1 cellular context compared by ENCODE assay signal in the genomic region with DNA sequence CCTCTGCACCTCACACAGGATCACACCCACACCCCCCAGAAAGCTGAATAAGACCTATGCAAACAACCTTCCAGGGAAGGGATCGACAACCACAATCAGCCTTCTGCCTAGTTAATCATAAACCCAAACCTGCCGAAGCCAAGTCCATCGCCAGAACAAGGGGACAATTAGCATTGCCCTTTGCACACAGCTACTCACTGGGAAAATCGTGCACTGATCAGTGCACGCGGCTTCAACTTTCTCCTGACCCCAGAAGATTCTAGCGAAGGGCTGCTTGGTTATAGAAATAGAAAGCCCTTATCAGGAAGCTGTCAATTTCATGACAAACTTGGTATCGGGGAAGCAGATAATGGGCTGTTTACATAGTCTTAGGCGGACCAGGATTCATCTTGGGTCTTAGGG.
TF ChIP-seq lines count a peak whose summit lies in the region.

No MANE protein-coding gene starts in this region.

TF ChIP-seq in HepG2, 621 proteins besides CTCF, POLR2A, EP300 and RAD21 (continued from another document and continues in another):
- TF ChIP-seq, protein P1, sequence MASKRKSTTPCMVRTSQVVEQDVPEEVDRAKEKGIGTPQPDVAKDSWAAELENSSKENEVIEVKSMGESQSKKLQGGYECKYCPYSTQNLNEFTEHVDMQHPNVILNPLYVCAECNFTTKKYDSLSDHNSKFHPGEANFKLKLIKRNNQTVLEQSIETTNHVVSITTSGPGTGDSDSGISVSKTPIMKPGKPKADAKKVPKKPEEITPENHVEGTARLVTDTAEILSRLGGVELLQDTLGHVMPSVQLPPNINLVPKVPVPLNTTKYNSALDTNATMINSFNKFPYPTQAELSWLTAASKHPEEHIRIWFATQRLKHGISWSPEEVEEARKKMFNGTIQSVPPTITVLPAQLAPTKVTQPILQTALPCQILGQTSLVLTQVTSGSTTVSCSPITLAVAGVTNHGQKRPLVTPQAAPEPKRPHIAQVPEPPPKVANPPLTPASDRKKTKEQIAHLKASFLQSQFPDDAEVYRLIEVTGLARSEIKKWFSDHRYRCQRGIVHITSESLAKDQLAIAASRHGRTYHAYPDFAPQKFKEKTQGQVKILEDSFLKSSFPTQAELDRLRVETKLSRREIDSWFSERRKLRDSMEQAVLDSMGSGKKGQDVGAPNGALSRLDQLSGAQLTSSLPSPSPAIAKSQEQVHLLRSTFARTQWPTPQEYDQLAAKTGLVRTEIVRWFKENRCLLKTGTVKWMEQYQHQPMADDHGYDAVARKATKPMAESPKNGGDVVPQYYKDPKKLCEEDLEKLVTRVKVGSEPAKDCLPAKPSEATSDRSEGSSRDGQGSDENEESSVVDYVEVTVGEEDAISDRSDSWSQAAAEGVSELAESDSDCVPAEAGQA (IDR thresholded peaks at IDR 0.05; ENCODE audit: low read depth), result no peak
- TF ChIP-seq, protein P1 (CRISPR knock-in tag; IDR thresholded peaks at IDR 0.05; ENCODE audit: borderline replicate concordance), result no peak
- TF ChIP-seq PHF20 (CRISPR knock-in tag; IDR thresholded peaks at IDR 0.05) (no peak), ZNF101 (CRISPR knock-in tag; IDR thresholded peaks at IDR 0.05; ENCODE audit: borderline replicate concordance, low read depth) (no peak), ZSCAN22 (CRISPR knock-in tag; IDR thresholded peaks at IDR 0.05) (no peak), RXRA (CRISPR knock-in tag; IDR thresholded peaks at IDR 0.05) (peak; percentile 75; the same call in 1 of the 2 replicates), MATR3 (CRISPR knock-in tag; IDR thresholded peaks at IDR 0.05) (no peak), ELF3 (CRISPR knock-in tag; IDR thresholded peaks at IDR 0.05) (no peak), ZFP1 (CRISPR knock-in tag; IDR thresholded peaks at IDR 0.05) (no peak), ZBTB8A (CRISPR knock-in tag; IDR thresholded peaks at IDR 0.05; ENCODE audit: borderline replicate concordance, low read depth) (no peak), ZNF644 (CRISPR knock-in tag; IDR thresholded peaks at IDR 0.05; ENCODE audit: low read depth) (peak; percentile 53), SALL1 (CRISPR knock-in tag; IDR thresholded peaks at IDR 0.05) (peak; percentile 91), SYNCRIP (IDR thresholded peaks at IDR 0.05; ENCODE audit: insufficient read depth, low read depth, low read length) (no peak), KDM2A (CRISPR knock-in tag; IDR thresholded peaks at IDR 0.05; ENCODE audit: borderline replicate concordance, low read depth) (peak; percentile 39; the same call in 1 of the 2 replicates)
- TF ChIP-seq, protein P2, sequence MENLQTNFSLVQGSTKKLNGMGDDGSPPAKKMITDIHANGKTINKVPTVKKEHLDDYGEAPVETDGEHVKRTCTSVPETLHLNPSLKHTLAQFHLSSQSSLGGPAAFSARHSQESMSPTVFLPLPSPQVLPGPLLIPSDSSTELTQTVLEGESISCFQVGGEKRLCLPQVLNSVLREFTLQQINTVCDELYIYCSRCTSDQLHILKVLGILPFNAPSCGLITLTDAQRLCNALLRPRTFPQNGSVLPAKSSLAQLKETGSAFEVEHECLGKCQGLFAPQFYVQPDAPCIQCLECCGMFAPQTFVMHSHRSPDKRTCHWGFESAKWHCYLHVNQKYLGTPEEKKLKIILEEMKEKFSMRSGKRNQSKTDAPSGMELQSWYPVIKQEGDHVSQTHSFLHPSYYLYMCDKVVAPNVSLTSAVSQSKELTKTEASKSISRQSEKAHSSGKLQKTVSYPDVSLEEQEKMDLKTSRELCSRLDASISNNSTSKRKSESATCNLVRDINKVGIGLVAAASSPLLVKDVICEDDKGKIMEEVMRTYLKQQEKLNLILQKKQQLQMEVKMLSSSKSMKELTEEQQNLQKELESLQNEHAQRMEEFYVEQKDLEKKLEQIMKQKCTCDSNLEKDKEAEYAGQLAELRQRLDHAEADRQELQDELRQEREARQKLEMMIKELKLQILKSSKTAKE (CRISPR knock-in tag; IDR thresholded peaks at IDR 0.05; ENCODE audit: borderline replicate concordance), result no peak
- TF ChIP-seq, protein P3, sequence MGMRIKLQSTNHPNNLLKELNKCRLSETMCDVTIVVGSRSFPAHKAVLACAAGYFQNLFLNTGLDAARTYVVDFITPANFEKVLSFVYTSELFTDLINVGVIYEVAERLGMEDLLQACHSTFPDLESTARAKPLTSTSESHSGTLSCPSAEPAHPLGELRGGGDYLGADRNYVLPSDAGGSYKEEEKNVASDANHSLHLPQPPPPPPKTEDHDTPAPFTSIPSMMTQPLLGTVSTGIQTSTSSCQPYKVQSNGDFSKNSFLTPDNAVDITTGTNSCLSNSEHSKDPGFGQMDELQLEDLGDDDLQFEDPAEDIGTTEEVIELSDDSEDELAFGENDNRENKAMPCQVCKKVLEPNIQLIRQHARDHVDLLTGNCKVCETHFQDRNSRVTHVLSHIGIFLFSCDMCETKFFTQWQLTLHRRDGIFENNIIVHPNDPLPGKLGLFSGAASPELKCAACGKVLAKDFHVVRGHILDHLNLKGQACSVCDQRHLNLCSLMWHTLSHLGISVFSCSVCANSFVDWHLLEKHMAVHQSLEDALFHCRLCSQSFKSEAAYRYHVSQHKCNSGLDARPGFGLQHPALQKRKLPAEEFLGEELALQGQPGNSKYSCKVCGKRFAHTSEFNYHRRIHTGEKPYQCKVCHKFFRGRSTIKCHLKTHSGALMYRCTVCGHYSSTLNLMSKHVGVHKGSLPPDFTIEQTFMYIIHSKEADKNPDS (CRISPR knock-in tag; IDR thresholded peaks at IDR 0.05), result no peak
- TF ChIP-seq, protein P4, sequence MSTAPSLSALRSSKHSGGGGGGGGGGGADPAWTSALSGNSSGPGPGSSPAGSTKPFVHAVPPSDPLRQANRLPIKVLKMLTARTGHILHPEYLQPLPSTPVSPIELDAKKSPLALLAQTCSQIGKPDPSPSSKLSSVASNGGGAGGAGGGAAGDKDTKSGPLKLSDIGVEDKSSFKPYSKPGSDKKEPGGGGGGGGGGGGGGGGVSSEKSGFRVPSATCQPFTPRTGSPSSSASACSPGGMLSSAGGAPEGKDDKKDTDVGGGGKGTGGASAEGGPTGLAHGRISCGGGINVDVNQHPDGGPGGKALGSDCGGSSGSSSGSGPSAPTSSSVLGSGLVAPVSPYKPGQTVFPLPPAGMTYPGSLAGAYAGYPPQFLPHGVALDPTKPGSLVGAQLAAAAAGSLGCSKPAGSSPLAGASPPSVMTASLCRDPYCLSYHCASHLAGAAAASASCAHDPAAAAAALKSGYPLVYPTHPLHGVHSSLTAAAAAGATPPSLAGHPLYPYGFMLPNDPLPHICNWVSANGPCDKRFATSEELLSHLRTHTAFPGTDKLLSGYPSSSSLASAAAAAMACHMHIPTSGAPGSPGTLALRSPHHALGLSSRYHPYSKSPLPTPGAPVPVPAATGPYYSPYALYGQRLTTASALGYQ (CRISPR knock-in tag; IDR thresholded peaks at IDR 0.05), result no peak
- TF ChIP-seq, protein P5, sequence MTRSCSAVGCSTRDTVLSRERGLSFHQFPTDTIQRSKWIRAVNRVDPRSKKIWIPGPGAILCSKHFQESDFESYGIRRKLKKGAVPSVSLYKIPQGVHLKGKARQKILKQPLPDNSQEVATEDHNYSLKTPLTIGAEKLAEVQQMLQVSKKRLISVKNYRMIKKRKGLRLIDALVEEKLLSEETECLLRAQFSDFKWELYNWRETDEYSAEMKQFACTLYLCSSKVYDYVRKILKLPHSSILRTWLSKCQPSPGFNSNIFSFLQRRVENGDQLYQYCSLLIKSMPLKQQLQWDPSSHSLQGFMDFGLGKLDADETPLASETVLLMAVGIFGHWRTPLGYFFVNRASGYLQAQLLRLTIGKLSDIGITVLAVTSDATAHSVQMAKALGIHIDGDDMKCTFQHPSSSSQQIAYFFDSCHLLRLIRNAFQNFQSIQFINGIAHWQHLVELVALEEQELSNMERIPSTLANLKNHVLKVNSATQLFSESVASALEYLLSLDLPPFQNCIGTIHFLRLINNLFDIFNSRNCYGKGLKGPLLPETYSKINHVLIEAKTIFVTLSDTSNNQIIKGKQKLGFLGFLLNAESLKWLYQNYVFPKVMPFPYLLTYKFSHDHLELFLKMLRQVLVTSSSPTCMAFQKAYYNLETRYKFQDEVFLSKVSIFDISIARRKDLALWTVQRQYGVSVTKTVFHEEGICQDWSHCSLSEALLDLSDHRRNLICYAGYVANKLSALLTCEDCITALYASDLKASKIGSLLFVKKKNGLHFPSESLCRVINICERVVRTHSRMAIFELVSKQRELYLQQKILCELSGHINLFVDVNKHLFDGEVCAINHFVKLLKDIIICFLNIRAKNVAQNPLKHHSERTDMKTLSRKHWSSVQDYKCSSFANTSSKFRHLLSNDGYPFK (CRISPR knock-in tag; IDR thresholded peaks at IDR 0.05; ENCODE audit: borderline replicate concordance), result no peak
- TF ChIP-seq, protein P6, sequence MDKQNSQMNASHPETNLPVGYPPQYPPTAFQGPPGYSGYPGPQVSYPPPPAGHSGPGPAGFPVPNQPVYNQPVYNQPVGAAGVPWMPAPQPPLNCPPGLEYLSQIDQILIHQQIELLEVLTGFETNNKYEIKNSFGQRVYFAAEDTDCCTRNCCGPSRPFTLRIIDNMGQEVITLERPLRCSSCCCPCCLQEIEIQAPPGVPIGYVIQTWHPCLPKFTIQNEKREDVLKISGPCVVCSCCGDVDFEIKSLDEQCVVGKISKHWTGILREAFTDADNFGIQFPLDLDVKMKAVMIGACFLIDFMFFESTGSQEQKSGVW (CRISPR knock-in tag; IDR thresholded peaks at IDR 0.05; ENCODE audit: borderline replicate concordance), result no peak
- TF ChIP-seq, protein P7, sequence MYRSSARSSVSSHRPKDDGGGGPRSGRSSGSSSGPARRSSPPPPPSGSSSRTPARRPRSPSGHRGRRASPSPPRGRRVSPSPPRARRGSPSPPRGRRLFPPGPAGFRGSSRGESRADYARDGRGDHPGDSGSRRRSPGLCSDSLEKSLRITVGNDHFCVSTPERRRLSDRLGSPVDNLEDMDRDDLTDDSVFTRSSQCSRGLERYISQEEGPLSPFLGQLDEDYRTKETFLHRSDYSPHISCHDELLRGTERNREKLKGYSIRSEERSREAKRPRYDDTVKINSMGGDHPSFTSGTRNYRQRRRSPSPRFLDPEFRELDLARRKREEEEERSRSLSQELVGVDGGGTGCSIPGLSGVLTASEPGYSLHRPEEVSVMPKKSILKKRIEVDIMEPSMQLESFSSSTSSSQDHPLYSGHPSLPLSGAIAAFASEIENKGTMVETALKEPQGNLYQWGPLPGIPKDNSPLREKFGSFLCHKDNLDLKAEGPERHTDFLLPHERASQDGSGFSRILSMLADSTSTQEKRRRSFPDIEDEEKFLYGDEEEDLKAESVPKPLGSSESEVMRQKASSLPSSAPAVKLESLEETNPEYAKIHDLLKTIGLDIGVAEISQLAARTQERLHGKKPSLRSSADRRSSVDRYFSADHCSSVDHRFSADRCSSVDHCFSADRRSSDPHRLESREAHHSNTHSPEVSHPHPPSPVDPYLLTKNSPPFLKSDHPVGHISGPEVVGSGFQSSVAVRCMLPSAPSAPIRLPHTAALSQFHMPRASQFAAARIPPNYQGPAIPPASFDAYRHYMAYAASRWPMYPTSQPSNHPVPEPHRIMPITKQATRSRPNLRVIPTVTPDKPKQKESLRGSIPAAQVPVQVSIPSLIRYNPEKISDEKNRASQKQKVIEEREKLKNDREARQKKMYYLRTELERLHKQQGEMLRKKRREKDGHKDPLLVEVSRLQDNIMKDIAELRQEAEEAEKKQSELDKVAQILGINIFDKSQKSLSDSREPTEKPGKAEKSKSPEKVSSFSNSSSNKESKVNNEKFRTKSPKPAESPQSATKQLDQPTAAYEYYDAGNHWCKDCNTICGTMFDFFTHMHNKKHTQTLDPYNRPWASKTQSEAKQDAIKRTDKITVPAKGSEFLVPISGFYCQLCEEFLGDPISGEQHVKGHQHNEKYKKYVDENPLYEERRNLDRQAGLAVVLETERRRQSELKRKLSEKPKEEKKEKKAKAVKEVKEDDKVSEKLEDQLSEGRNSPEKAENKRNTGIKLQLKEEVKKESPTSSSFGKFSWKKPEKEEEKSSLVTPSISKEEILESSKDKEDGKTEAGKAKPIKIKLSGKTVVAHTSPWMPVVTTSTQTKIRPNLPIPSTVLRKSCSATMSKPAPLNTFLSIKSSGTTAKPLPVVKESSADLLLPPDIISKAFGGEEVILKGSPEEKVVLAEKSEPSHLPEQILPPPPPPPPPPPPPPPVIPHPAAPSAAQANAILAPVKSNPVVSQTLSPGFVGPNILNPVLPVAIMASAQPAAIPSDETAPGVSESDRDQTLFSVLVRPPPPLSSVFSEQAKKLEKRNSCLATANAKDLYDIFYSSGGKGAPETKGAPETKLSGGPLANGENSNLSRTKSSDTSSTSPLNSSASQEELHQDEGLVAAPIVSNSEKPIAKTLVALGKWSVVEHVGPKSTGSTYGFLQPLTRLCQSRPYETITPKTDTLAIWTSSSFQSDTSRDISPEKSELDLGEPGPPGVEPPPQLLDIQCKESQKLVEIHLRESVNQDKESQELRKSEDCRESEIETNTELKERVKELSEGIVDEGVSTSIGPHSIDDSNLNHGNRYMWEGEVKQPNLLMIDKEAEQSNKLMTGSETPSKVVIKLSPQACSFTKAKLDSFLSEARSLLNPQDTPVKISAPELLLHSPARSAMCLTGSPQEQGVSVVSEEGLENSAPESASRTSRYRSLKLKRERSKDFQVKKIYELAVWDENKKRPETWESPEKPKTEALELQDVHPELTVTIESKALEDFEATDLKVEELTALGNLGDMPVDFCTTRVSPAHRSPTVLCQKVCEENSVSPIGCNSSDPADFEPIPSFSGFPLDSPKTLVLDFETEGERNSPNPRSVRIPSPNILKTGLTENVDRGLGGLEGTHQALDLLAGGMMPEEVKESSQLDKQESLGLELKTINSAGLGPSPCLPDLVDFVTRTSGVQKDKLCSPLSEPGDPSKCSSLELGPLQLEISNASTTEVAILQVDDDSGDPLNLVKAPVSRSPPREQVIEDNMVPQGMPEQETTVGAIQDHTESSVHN (CRISPR knock-in tag; IDR thresholded peaks at IDR 0.05), result no peak
- TF ChIP-seq, protein P8, sequence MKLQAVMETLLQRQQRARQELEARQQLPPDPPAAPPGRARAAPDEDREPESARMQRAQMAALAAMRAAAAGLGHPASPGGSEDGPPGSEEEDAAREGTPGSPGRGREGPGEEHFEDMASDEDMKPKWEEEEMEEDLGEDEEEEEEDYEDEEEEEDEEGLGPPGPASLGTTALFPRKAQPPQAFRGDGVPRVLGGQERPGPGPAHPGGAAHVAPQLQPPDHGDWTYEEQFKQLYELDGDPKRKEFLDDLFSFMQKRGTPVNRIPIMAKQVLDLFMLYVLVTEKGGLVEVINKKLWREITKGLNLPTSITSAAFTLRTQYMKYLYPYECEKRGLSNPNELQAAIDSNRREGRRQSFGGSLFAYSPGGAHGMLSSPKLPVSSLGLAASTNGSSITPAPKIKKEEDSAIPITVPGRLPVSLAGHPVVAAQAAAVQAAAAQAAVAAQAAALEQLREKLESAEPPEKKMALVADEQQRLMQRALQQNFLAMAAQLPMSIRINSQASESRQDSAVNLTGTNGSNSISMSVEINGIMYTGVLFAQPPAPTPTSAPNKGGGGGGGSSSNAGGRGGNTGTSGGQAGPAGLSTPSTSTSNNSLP (IDR thresholded peaks at IDR 0.05; ENCODE audit: low read depth, low read length), result peak; percentile 92
